Comparison of ENCODE assay signal across 1 cellular context in the genomic region with DNA sequence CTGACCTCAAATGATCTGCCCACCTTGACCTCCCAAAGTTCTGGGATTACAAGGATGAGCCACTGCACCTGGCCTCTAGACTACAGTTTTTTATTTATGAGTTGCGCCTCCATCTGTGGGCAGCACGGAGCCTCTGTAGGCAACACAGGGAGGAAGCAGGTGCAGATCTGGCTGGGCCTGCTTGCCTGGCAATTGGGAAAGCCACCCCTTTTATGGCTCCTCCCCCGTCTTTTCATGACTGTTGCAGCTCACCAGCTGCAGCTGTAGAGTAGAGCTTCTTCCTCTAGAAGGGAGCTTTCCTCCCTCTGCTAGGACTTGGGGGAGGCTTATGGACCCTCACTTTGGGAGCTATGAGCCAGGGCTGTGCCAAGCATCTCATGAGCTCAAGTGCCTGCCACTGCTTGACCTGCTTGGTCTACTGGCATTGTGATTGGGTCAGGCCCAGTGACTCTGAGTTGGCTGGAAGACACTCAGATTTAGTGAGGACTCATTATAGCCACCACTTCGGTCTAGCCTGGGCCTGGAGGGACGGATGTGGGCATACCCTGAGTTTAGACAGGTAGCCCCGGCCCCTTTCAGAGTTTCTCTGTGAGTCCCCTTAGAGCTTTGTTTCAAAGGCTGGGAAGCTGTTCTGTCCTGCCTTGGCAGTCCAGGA.
TF ChIP-seq lines count a peak whose summit lies in the region.

No MANE protein-coding gene starts in this region.

TF ChIP-seq in H1, 55 proteins besides CTCF, POLR2A, EP300 and RAD21:
- TF ChIP-seq SUZ12 (IDR thresholded peaks at IDR 0.05; ENCODE audit: low read length) = no peak
- no peak for TF ChIP-seq TAF7 (optimal IDR thresholded peaks at IDR 0.05; ENCODE audit: borderline replicate concordance, low read depth, low read length)
- TF ChIP-seq, protein P1, sequence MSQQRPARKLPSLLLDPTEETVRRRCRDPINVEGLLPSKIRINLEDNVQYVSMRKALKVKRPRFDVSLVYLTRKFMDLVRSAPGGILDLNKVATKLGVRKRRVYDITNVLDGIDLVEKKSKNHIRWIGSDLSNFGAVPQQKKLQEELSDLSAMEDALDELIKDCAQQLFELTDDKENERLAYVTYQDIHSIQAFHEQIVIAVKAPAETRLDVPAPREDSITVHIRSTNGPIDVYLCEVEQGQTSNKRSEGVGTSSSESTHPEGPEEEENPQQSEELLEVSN (IDR thresholded peaks at IDR 0.05) = no peak
- TF ChIP-seq PHF8 (conservative IDR thresholded peaks at IDR 0.05; ENCODE audit: low read depth, low read length) = no peak
- TF ChIP-seq BRCA1 (IDR thresholded peaks at IDR 0.05; ENCODE audit: low read depth, low read length) = no peak
- TF ChIP-seq CBX8 (IDR thresholded peaks at IDR 0.05; ENCODE audit: borderline replicate concordance, low read depth, low read length) = no peak
- TF ChIP-seq FOSL1 (IDR thresholded peaks at IDR 0.05; ENCODE audit: insufficient read depth, low read depth, low read length) = no peak
- TF ChIP-seq TCF12 (IDR thresholded peaks at IDR 0.05; ENCODE audit: low read depth, low read length) = no peak
- TF ChIP-seq, protein P2, sequence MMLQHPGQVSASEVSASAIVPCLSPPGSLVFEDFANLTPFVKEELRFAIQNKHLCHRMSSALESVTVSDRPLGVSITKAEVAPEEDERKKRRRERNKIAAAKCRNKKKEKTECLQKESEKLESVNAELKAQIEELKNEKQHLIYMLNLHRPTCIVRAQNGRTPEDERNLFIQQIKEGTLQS (IDR thresholded peaks at IDR 0.05; ENCODE audit: insufficient read depth, low read depth, low read length) = no peak
- no peak for TF ChIP-seq EGR1 (IDR thresholded peaks at IDR 0.05; ENCODE audit: borderline replicate concordance, low read depth, low read length)
